In the genomic region with DNA sequence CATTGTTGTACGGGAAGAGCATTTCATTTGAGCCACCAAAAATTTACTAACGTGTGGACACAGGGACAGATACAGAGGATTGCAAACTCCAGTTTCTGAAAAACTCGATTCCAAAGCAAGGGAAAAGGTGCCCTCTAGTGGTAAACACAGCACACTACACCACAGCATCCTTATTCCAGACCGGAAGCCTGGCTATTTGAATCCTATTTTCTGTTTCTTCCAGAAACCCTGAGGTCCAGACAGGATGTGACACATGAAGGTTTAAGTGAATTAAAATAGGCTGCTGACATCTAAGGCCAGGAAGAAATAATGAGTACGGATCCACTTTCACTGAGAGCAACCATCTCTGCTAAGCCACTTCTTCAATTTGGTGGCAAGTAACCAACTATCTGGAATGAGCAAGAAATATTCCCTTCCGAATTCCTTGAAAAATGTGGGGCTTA, we compare ENCODE assay signal across 8 cellular contexts. TPM values are rescaled to one million over a fixed set of nuclear protein-coding genes. Genes with fewer than 3 reads are reported as not detected.
DNase-seq lines count a peak whose midpoint lies in the region; ATAC-seq and TF ChIP-seq lines count a peak whose summit lies in the region.

No MANE protein-coding gene starts in this region.

- no peaks in the 10 kb centered on the region for H4K20me1 ChIP-seq in Loucy (ENCODE audit: insufficient read depth, low read length, poor library complexity, severe bottlenecking)
- no peaks in the 10 kb centered on the region for H4K20me1 ChIP-seq in smooth muscle cell (ENCODE audit: low read depth)

- peak overlapping the region; percentile 38 for H3K4me2 ChIP-seq in Loucy (ENCODE audit: low read depth, low read length, poor library complexity, severe bottlenecking)
- H3K4me2 ChIP-seq in smooth muscle cell = no peak overlapping the region

- no peaks in the 10 kb centered on the region for H3K36me3 ChIP-seq in Loucy (ENCODE audit: insufficient read depth, low read length)
- no peaks in the 10 kb centered on the region for H3K36me3 ChIP-seq in smooth muscle cell (ENCODE audit: low read depth)

- no peaks in the 10 kb centered on the region for H3K36me3 Mint-ChIP-seq in brain

- peak overlapping the region in 4 of 5 experiments; percentile 20 to 79 (median 50) for H3K27ac Mint-ChIP-seq in brain

- peak in 5 of 6 experiments; percentile 10 to 69 (median 26) for DNase-seq in stimulated activated naive CD4-positive, alpha-beta T cell (lab: John Stamatoyannopoulos, UW)
- DNase-seq in stimulated activated naive CD4-positive, alpha-beta T cell treated with Interleukin-2 at 50 U/mL for 16 hours (lab: John Stamatoyannopoulos, UW) = no peak
- DNase-seq in SK-MEL-5 (ENCODE audit: low read depth, low spot score) (peak; percentile 93), iPS-NIHi11 (ENCODE audit: low spot score) (peak; percentile 79), smooth muscle cell (lab: John Stamatoyannopoulos, UW; ENCODE audit: unreplicated experiment) (no peak)

- H3K79me2 ChIP-seq in Loucy (ENCODE audit: insufficient read depth, low read length) = no peaks in the 10 kb centered on the region
- no peaks in the 10 kb centered on the region for H3K79me2 ChIP-seq in smooth muscle cell (ENCODE audit: low read depth)

- H3K4me1 ChIP-seq in Loucy (ENCODE audit: insufficient read depth, low read length, poor library complexity, severe bottlenecking) (peaks cover 20% of the 10 kb centered on the region), smooth muscle cell (ENCODE audit: low read depth) (no peaks in the 10 kb centered on the region)

- H3K27me3 ChIP-seq in Loucy (ENCODE audit: insufficient read depth, low read length, poor library complexity, severe bottlenecking) (no peaks in the 10 kb centered on the region), smooth muscle cell (ENCODE audit: low read depth) (no peaks in the 10 kb centered on the region)

- peaks cover 22% of the 10 kb centered on the region for H3K4me1 Mint-ChIP-seq in brain

- no peak for ATAC-seq in GM18517 (IDR thresholded peaks at IDR 0.05; ENCODE audit: unreplicated experiment)

- H3F3A ChIP-seq in Loucy (ENCODE audit: low read depth) (no peaks in the 10 kb centered on the region), smooth muscle cell (ENCODE audit: low read depth) (peaks cover 3% of the 10 kb centered on the region)

- H3K9me3 ChIP-seq in Loucy (ENCODE audit: insufficient read depth, low read depth, low read length) = no peaks in the 10 kb centered on the region
- no peaks in the 10 kb centered on the region for H3K9me3 ChIP-seq in smooth muscle cell (replicated peaks; ENCODE audit: low read depth)

- no peak overlapping the region for H3K4me3 ChIP-seq in Loucy (ENCODE audit: low read length, poor library complexity, severe bottlenecking)
- no peak overlapping the region for H3K4me3 ChIP-seq in smooth muscle cell

- H3K9ac ChIP-seq in Loucy (ENCODE audit: low read depth, low read length, poor library complexity, severe bottlenecking) (peak overlapping the region; percentile 4), smooth muscle cell (ENCODE audit: low read depth) (no peak overlapping the region)

- peaks cover 0 to 19% (median 5%) of the 10 kb centered on the region in 5 experiments for H3K9me3 Mint-ChIP-seq in brain

- peak overlapping the region in 1 of 5 experiments; percentile 69 for H3K4me3 Mint-ChIP-seq in brain

- in situ Hi-C loops in SK-MEL-5 (cut with HindIII; ENCODE audit: low pct_unique_long_range_greater_than_20kb, low sequenced_read_pairs) = no loop called here

- peaks cover 67% of the 10 kb centered on the region for H3K27me3 Mint-ChIP-seq in brain

- no peaks in the 10 kb centered on the region for H3K9me2 ChIP-seq in Loucy (replicated peaks; ENCODE audit: low read depth, low read length)

- H3K27ac ChIP-seq in smooth muscle cell (ENCODE audit: low read depth) = peak overlapping the region; percentile 83

- WGBS in smooth muscle cell (ENCODE audit: low lambda C conversion rate) = 16% methylated on average over 6 of the region's 6 CpGs

- H2AFZ ChIP-seq in Loucy (ENCODE audit: low read length) (no peak overlapping the region), smooth muscle cell (ENCODE audit: low read depth) (peak overlapping the region; percentile 2)

- TF ChIP-seq CTCF in Loucy (conservative IDR thresholded peaks at IDR 0.05; ENCODE audit: low read length) (peak; percentile 99), brain (conservative IDR thresholded peaks at IDR 0.05) (peak; percentile 90 to 94), smooth muscle cell (IDR thresholded peaks at IDR 0.05; ENCODE audit: borderline replicate concordance, insufficient read depth, poor library complexity, severe bottlenecking) (peak; percentile 97)

RNA-seq across cellular contexts. Expression of gene GMPR, which starts 31.8 kb away (rescaled TPM):
- total RNA-seq in SK-MEL-5 (2014; rRNA removed; shearing (Covaris generic)) = 102 and 109 TPM in 2 replicates
- polyA plus RNA-seq in SK-MEL-5 (2015; cell fraction: cytosol; rRNA removed) = 107 and 116 TPM in 2 replicates
- 35.7 and 43.3 TPM in 2 replicates for polyA plus RNA-seq in SK-MEL-5 (2015; cell fraction: nucleus; rRNA removed)
- polyA plus RNA-seq in brain (ENCODE audit: insufficient read depth, low read depth, low replicate concordance) (28.9 TPM), smooth muscle cell (0.74 and 2.6 TPM in 2 replicates)
- total RNA-seq in smooth muscle cell = 1.3 TPM in 1 of 2 replicates, not detected in the other

Comparison
In these comparisons a context has a peak if more than half of its experiments do, and no peak if none do; other contexts are left out.
1. DNase-seq: peak in stimulated activated naive CD4-positive, alpha-beta T cell (5 of 6), SK-MEL-5 (single experiment) and iPS-NIHi11 (single experiment); none in stimulated activated naive CD4-positive, alpha-beta T cell treated with Interleukin-2 at 50 U/mL for 16 hours (single experiment) and smooth muscle cell (single experiment).
2. RNA of gene GMPR, which starts 31.8 kb away (total RNA-seq): 102 to 109 TPM in SK-MEL-5; 1.3 TPM in smooth muscle cell; every median in the first group is over 10 times any median in the second.
3. Peak in every context shown above with its lines, with median percentiles within 50 percentile points of each other: CTCF ChIP-seq.